8 cellular contexts compared by ENCODE assay signal in the genomic region with DNA sequence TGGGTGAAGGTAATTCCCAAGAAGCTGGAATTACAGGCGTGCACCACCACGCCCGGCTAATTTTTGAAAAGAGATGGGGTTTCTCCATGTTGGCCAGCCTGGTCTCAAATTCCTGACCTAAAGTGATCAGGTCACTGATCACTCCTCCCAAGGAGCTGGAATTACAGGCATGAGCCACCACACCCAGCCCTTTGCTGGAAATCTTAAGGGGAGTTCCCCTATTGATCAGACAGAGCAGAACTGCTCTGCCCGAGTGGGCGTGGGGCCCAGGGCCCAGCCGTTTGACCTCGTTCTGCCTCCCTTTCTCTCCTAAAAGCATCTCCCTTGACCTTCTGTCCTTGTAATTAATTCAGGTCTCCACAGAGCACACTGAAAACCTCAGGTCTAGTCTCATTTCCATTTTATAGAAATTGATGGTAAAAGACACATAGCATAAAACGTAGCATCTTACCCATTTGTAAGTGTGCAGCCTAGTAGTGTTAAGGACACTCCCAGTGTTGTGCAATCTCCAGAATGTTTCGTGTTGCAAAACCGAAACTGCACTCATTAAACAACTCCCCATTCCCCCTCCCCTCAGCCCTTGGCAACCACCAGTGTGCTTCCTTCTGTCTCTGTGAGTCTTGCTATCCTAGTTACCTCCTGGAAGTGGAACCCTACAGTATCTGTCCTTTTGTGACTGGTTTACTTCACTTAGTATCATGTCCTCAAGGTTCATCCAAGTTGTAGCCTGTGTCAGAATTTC.
A peak's percentile ranks its signal among the peaks of the same experiment; 100 is the strongest.
DNase-seq lines count a peak whose midpoint lies in the region; ATAC-seq, FAIRE-seq and TF ChIP-seq lines count a peak whose summit lies in the region.

No MANE protein-coding gene starts in this region.

- no peak for FAIRE-seq in D721Med (lab: Jason Lieb, UNC)

- CTCF ChIA-PET in AG04449 (lab: Yijun Ruan, JAX), result interaction anchor here (1.4 to 2.5 kb wide), 2 partner anchors 93 to 136 kb away, joined by 4 to 17 read pairs; no protein-coding TSS in a partner anchor

- H3K27ac ChIP-seq in MM.1S (ENCODE audit: low read length) (peak overlapping the region; percentile 39; the same call in 1 of the 2 replicates), prostate gland (peak overlapping the region; percentile 25 to 58)

- DNase-seq in AG04449 (ENCODE audit: low read depth, low spot score) (peak; percentile 23), MM.1S (peak; percentile 81), fibroblast of the conjunctiva (ENCODE audit: low read depth) (peak; percentile 93), prostate gland (ENCODE audit: low spot score) (peak; percentile 91), D721Med (ENCODE audit: insufficient read length, low spot score) (no peak)
- DNase-seq in activated CD4-positive, alpha-beta T cell treated with anti-CD3 and anti-CD28 coated beads, Interleukin-2, amount 50 U/mL, for 1 hour, result peak; percentile 15

- H3F3A ChIP-seq in MM.1S (ENCODE audit: insufficient read depth, low read length), result no peaks in the 10 kb centered on the region

- H3K4me2 ChIP-seq in MM.1S (ENCODE audit: low read depth, low read length), result peak overlapping the region; percentile 78

- no peaks in the 10 kb centered on the region for H3K9me2 ChIP-seq in MM.1S (replicated peaks; ENCODE audit: insufficient read depth, low read length)

- ATAC-seq in GM18868 (IDR thresholded peaks at IDR 0.05; ENCODE audit: unreplicated experiment) (peak; percentile 57), HG02840 (IDR thresholded peaks at IDR 0.05; ENCODE audit: low FRiP score, unreplicated experiment) (no peak)

- no peaks in the 10 kb centered on the region for H4K20me1 ChIP-seq in MM.1S (ENCODE audit: insufficient read depth, low read length)

- WGBS in prostate gland, result 34% methylated on average over 10 of the region's 10 CpGs

- TF ChIP-seq CTCF in AG04449 (IDR thresholded peaks at IDR 0.05; ENCODE audit: insufficient read depth, low read length, missing control alignments) (no peak), MM.1S (IDR thresholded peaks at IDR 0.05; ENCODE audit: low read length) (no peak), prostate gland (IDR thresholded peaks at IDR 0.05) (no peak), D721Med (IDR thresholded peaks at IDR 0.05; ENCODE audit: insufficient read depth, missing control alignments) (no peak)

- POLR2A ChIA-PET in AG04449 (lab: Yijun Ruan, JAX), result no interaction called here

- no peak overlapping the region; the same call in 1 of the 2 replicates for H3K9ac ChIP-seq in MM.1S (ENCODE audit: low read length)

- TF ChIP-seq POLR2A in prostate gland (IDR thresholded peaks at IDR 0.05), result no peak

- no peak overlapping the region for H2AFZ ChIP-seq in MM.1S (ENCODE audit: low read length)

- H3K36me3 ChIP-seq in MM.1S (replicated peaks; ENCODE audit: insufficient read depth, low read length) (no peaks in the 10 kb centered on the region), prostate gland (no peaks in the 10 kb centered on the region)

- no peak overlapping the region for H3K4me3 ChIP-seq in AG04449 (ENCODE audit: low read depth, low read length)
- peak overlapping the region; percentile 31 for H3K4me3 ChIP-seq in MM.1S (ENCODE audit: low read length)
- no peak overlapping the region for H3K4me3 ChIP-seq in prostate gland

- intact Hi-C loops in prostate gland (cut with DNase I), result loop anchor here (5.0 to 10.0 kb wide), 3 partner anchors 91 to 638 kb away; a partner anchor contains a TSS

- H3K9me3 ChIP-seq in MM.1S (replicated peaks; ENCODE audit: insufficient read depth, low read length) (no peaks in the 10 kb centered on the region), prostate gland (no peaks in the 10 kb centered on the region)

- peaks cover 31% of the 10 kb centered on the region for H3K79me2 ChIP-seq in MM.1S (ENCODE audit: low read length)

- H3K4me1 ChIP-seq in MM.1S (ENCODE audit: low read length) (peaks cover 17% of the 10 kb centered on the region), prostate gland (replicated peaks) (peaks cover 9% of the 10 kb centered on the region)

- H3K27me3 ChIP-seq in MM.1S (replicated peaks; ENCODE audit: insufficient read depth, low read length) (no peaks in the 10 kb centered on the region), prostate gland (replicated peaks; ENCODE audit: insufficient read depth) (no peaks in the 10 kb centered on the region)
